20 cellular contexts compared by ENCODE assay signal in the genomic region with DNA sequence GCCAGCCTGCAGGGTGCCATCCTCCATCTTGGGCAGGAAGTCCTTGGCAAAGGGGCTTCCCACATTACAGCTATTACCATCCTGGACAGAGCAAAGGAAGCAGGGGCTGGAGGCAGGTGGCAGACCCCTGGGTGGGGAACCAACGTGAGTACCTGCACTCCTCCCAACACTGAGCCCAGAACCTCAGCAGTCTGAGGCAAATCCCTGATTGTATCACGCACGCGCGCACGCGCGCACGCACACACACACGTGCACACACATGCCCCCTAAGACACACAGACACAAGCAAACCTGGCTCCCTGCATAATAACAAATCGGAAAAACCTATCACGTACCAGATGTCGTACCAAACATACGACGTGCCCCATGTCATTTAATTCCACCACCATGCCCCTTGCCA. TPM values are rescaled to one million over a fixed set of nuclear protein-coding genes. Genes with fewer than 3 reads are reported as not detected.
DNase-seq lines count a peak whose midpoint lies in the region; ATAC-seq, FAIRE-seq and TF ChIP-seq lines count a peak whose summit lies in the region.
"Had no signal": no experiment of that assay in that cellular context is flagged by ENCODE, and none has a peak within 500 bp of the region (broad histone marks: within the 10 kb centered on the region; RNA-seq: fewer than 3 reads in every experiment).

No MANE protein-coding gene starts in this region.

- in situ Hi-C loops in K562 (cut with MboI) = no loop called here

- H3K9me1 ChIP-seq in K562 (ENCODE audit: control insufficient read depth, insufficient read depth, low read length) = no peaks in the 10 kb centered on the region

- intact Hi-C loops in K562 (cut with micrococcal nuclease) = no loop called here

- H3K27ac Mint-ChIP-seq in activated T-cell treated with anti-CD3 and anti-CD28 coated beads, Interleukin-2, amount 50 U/mL, for 24 hours = peak overlapping the region; percentile 50

- H3K36me3 ChIP-seq in K562 (ENCODE audit: control insufficient read depth, insufficient read depth, low read length) = peaks cover 99% of the 10 kb centered on the region
- H3K36me3 ChIP-seq in neuronal stem cell (replicated peaks in 1 of 2; ENCODE audit: control insufficient read depth in 2 of 2, insufficient read depth in 2 of 2, low read length in 2 of 2) = peaks cover 86 to 100% of the 10 kb centered on the region in 2 donors

- TF ChIP-seq RAD21 in K562 (CRISPR knock-in tag; conservative IDR thresholded peaks at IDR 0.05 in 1 of 2, IDR thresholded peaks at IDR 0.05 in 1 of 2) = no peak

- no peak for ATAC-seq in K562
- no peak for ATAC-seq in GM19395 (IDR thresholded peaks at IDR 0.05; ENCODE audit: unreplicated experiment)

- H3K36me3 Mint-ChIP-seq in activated T-cell treated with anti-CD3 and anti-CD28 coated beads, Interleukin-2, amount 50 U/mL, for 24 hours (ENCODE audit: low read depth) = peaks cover 98% of the 10 kb centered on the region

- no peak overlapping the region for H4K91ac ChIP-seq in neuronal stem cell (ENCODE audit: low read depth, low read length, poor library complexity)

- H3K27ac ChIP-seq in K562 (ENCODE audit: extremely low read depth, low read depth, low read length) (no peak overlapping the region), neuronal stem cell (replicated peaks; ENCODE audit: low read length) (no peak overlapping the region)
- H3K27ac ChIP-seq: PC-9 had no signal

- no peak for TF ChIP-seq EP300 in K562 (IDR thresholded peaks at IDR 0.05; ENCODE audit: low read length)

- H3K9ac ChIP-seq in K562 (ENCODE audit: insufficient read depth in 1 of 2, low read depth in 2 of 2, low read length in 2 of 2) (no peak overlapping the region), neuronal stem cell (ENCODE audit: low read depth, low read length, poor library complexity) (peak overlapping the region; percentile 47)

- H3K27me3 ChIP-seq in K562 (ENCODE audit: control insufficient read depth in 2 of 2, insufficient read depth in 2 of 2, low read length in 2 of 2) (no peaks in the 10 kb centered on the region), neuronal stem cell (ENCODE audit: control insufficient read depth in 3 of 3, insufficient read depth in 3 of 3, low read depth in 1 of 3, low read length in 3 of 3) (no peaks in the 10 kb centered on the region)

- no peak overlapping the region for H2BK15ac ChIP-seq in neuronal stem cell (ENCODE audit: low read length)

- no peak overlapping the region for H3K4ac ChIP-seq in neuronal stem cell (ENCODE audit: low read length)

- TF ChIP-seq POLR2A in GM12891 (IDR thresholded peaks at IDR 0.05; ENCODE audit: low read depth, low read length) = no peak; the same call in 1 of the 2 replicates
- no peak for TF ChIP-seq POLR2A in K562 (conservative IDR thresholded peaks at IDR 0.05)

- no peak overlapping the region for H2BK12ac ChIP-seq in neuronal stem cell (ENCODE audit: low read length)

- H3K79me1 ChIP-seq in neuronal stem cell (ENCODE audit: low read depth, low read length) = peaks cover 2% of the 10 kb centered on the region

- no peaks in the 10 kb centered on the region for H3K9me3 ChIP-seq in K562 (replicated peaks; ENCODE audit: control insufficient read depth, insufficient read depth, low read depth, low read length)
- no peaks in the 10 kb centered on the region for H3K9me3 ChIP-seq in neuronal stem cell (replicated peaks in 1 of 2; ENCODE audit: control insufficient read depth in 2 of 2, insufficient read depth in 1 of 2, low read depth in 1 of 2, low read length in 2 of 2)

- peaks cover 6% of the 10 kb centered on the region; the same call in 1 of the 2 replicates for H4K20me1 ChIP-seq in K562 (replicated peaks; ENCODE audit: control insufficient read depth, insufficient read depth, low read length)

- no peak overlapping the region for H2BK120ac ChIP-seq in neuronal stem cell (ENCODE audit: low read depth, low read length)

- H2AFZ ChIP-seq in K562 (ENCODE audit: low read depth, low read length) (no peak overlapping the region), neuronal stem cell (ENCODE audit: low read length) (no peak overlapping the region)
- H2AFZ ChIP-seq: PC-9 had no signal

- peaks cover 0 to 3% of the 10 kb centered on the region in 2 experiments; a peak in 1 of 5 replicates for H3K4me1 ChIP-seq in K562 (replicated peaks in 1 of 2; ENCODE audit: control insufficient read depth in 2 of 2, insufficient read depth in 2 of 2, low read length in 2 of 2)
- no peaks in the 10 kb centered on the region for H3K4me1 ChIP-seq in neuronal stem cell (ENCODE audit: control insufficient read depth in 2 of 2, insufficient read depth in 1 of 2, low read depth in 1 of 2, low read length in 2 of 2)

- H3K27me3 Mint-ChIP-seq in activated T-cell treated with anti-CD3 and anti-CD28 coated beads, Interleukin-2, amount 50 U/mL, for 24 hours = no peaks in the 10 kb centered on the region

- no TSS peak for BruUV-seq in K562 (replicated peaks; lab: Mats Ljungman, UMichigan)

- no peak overlapping the region for H2BK5ac ChIP-seq in neuronal stem cell (ENCODE audit: low read length)

- peak overlapping the region; percentile 21 for H3K23ac ChIP-seq in neuronal stem cell (ENCODE audit: low read depth, low read length, poor library complexity)

- CTCF ChIA-PET in K562 (lab: Yijun Ruan, JAX; ENCODE audit: low intra/inter-chr PET ratio) = no interaction called here

- WGBS in K562 (ENCODE audit: insufficient coverage, low coverage, missing lambda C conversion rate) = 89% methylated on average over 15 of the region's 15 CpGs
- no CpG with 5 or more reads among the region's 15 CpGs for WGBS in neuronal stem cell (ENCODE audit: extremely low coverage in 2 of 2, insufficient read length in 2 of 2, insufficient replicate concordance in 1 of 2), 2 donors

- H3K14ac ChIP-seq in neuronal stem cell (ENCODE audit: low read length) = no peak overlapping the region

- H2AK5ac ChIP-seq in neuronal stem cell (ENCODE audit: low read depth, low read length) = no peak overlapping the region

- H3K4me3 ChIP-seq in K562 (no peak overlapping the region), neuronal stem cell (ENCODE audit: low read length in 2 of 2) (peak overlapping the region in 1 of 2 donors; percentile 20)
- H3K4me3 ChIP-seq: PC-9 had no signal

- H4K8ac ChIP-seq in neuronal stem cell (ENCODE audit: low read depth, low read length) = peak overlapping the region; percentile 77

- H3K18ac ChIP-seq in neuronal stem cell (ENCODE audit: low read length) = no peak overlapping the region

- no peak for FAIRE-seq in GM12891 (lab: Jason Lieb, UNC)
- no peak for FAIRE-seq in K562 (lab: Jason Lieb, UNC)
- FAIRE-seq: D721Med, GM19239, HTR-8/SVneo had no signal

- no peak overlapping the region for H3K4me2 ChIP-seq in K562 (ENCODE audit: insufficient read depth, low read length)
- no peak overlapping the region for H3K4me2 ChIP-seq in neuronal stem cell (ENCODE audit: insufficient read depth, low read length, poor library complexity, severe bottlenecking)
- H3K4me2 ChIP-seq: PC-9 had no signal

- H3K4me3 Mint-ChIP-seq in activated T-cell treated with anti-CD3 and anti-CD28 coated beads, Interleukin-2, amount 50 U/mL, for 24 hours = no peak overlapping the region

- DNase-seq in activated T-cell treated with anti-CD3 and anti-CD28 coated beads, Interleukin-2, amount 50 U/mL, for 24 hours = no peak
- DNase-seq in activated T-cell treated with anti-CD3 and anti-CD28 coated beads, Interleukin-2, amount 50 U/mL, for 1 hour = no peak
- DNase-seq in GM12891 (ENCODE audit: insufficient read length, low spot score) (no peak), K562 (ENCODE audit: extremely low read depth in 1 of 4, low spot score in 3 of 4) (no peak), neuronal stem cell (ENCODE audit: low spot score) (no peak), SHP77 (lab: John Stamatoyannopoulos, UW) (no peak), NCI-H146 treated with DMSO at 0.1 percent for 48 hours (lab: John Stamatoyannopoulos, UW; ENCODE audit: unreplicated experiment) (no peak)
- DNase-seq: C1 segment of cervical spinal cord, DND-41, GDM1, KG1, NCI-H1092 treated with DMSO at 0.1 percent for 48 hours, NCI-H187 treated with DMSO at 0.1 percent for 48 hours, NCI-H446, NCI-H748 treated with DMSO at 0.1 percent for 48 hours, PC-9 had no signal

- H3K4me1 Mint-ChIP-seq in activated T-cell treated with anti-CD3 and anti-CD28 coated beads, Interleukin-2, amount 50 U/mL, for 24 hours (ENCODE audit: low read depth) = peaks cover 8% of the 10 kb centered on the region

- H3K9me3 Mint-ChIP-seq in activated T-cell treated with anti-CD3 and anti-CD28 coated beads, Interleukin-2, amount 50 U/mL, for 24 hours = no peaks in the 10 kb centered on the region

- POLR2A ChIA-PET in K562 (lab: Yijun Ruan, JAX) = interaction anchor here (0.6 to 2.7 kb wide), 3 partner anchors 10 to 80 kb away, joined by 3 to 25 read pairs (median 3); partner anchors contain the start of gene POLG

- no peaks in the 10 kb centered on the region for H3K79me2 ChIP-seq in K562 (ENCODE audit: control insufficient read depth, insufficient read depth, low read length)

- no peak for TF ChIP-seq CTCF in K562 (IDR thresholded peaks at IDR 0.05 in 2 of 3, conservative IDR thresholded peaks at IDR 0.05 in 1 of 3; ENCODE audit: insufficient read depth in 2 of 3, low read depth in 1 of 3, low read length in 3 of 3)

TF ChIP-seq in GM12891, 5 proteins besides CTCF, POLR2A, EP300 and RAD21 (continues in another document):
- 0 out of 2 replicates have a peak, but pooled peaks have one; percentile 42 for TF ChIP-seq POLR2AphosphoS5 (IDR thresholded peaks at IDR 0.05; ENCODE audit: low read depth, low read length)

TF ChIP-seq in K562, 482 proteins besides CTCF, POLR2A, EP300 and RAD21 (continues in another document):
- peak; percentile 33 for TF ChIP-seq RBFOX2 (IDR thresholded peaks at IDR 0.05; ENCODE audit: low read depth, low read length)

RNA-seq across cellular contexts. Expression of gene POLG, which starts 11.8 kb away (rescaled TPM):
- 35.2 TPM for polyA plus RNA-seq in GM12891 (2012; ENCODE audit: low read depth, missing spikeins)
- total RNA-seq in K562 (2011; cell fraction: chromatin; rRNA removed; ENCODE audit: low replicate concordance) = 181 and 354 TPM in 2 replicates
- 195 and 214 TPM in 2 replicates for total RNA-seq in K562 (2011; cell fraction: nucleolus; rRNA removed)
- total RNA-seq in K562 (2011; cell fraction: nucleoplasm; rRNA removed) = 139 and 161 TPM in 2 replicates
- total RNA-seq in K562 (2014; rRNA removed) (63.0 and 68.9 TPM in 2 replicates), K562 (2014; rRNA removed; fragmentation: Illumina TruSeq; extraction: Trizol) (27.0 and 34.6 TPM in 2 replicates), K562 (2015; rRNA removed; fragmentation: Illumina TruSeq; extraction: Trizol) (38.6 and 39.9 TPM in 2 replicates), K562 (2021) (65.7 and 83.8 TPM in 2 replicates)
- polyA plus RNA-seq in K562 (2011; rRNA removed) (25.6 and 35.0 TPM in 2 replicates), K562 (2014; fragmentation: Illumina TruSeq; extraction: Trizol) (40.6 and 43.9 TPM in 2 replicates), K562 (2014; fragmentation: Nextera tagmentation; extraction: Ambion mirVana) (10 to 100 TPM; 15.2 to 20.8 TPM), K562 (2014; rRNA removed) (47.5 and 51.4 TPM in 2 replicates)
- 21.0 and 24.8 TPM in 2 replicates for polyA plus RNA-seq in K562 (2011; cell fraction: cytosol; rRNA removed)
- 204 and 235 TPM in 2 replicates for polyA plus RNA-seq in K562 (2011; cell fraction: nucleus; rRNA removed)
- polyA plus RNA-seq in K562 (2012) = 42.1 and 45.4 TPM in 2 replicates
- 22.7 and 28.2 TPM in 2 replicates for polyA minus RNA-seq in K562 (2011; rRNA and poly(A)+ RNA removed)
- polyA minus RNA-seq in K562 (2011; cell fraction: cytosol; rRNA and poly(A)+ RNA removed) = 24.6 and 37.5 TPM in 2 replicates
- polyA minus RNA-seq in K562 (2011; cell fraction: nucleus; rRNA and poly(A)+ RNA removed) = 104 and 107 TPM in 2 replicates
- polyA plus RNA-seq in neuronal stem cell (2013, experiment 1 of 2) = 21.3 TPM
- 21.7 TPM for polyA plus RNA-seq in neuronal stem cell (2013, experiment 2 of 2)
